Comparison of ENCODE assay signal across 23 cellular contexts in genomic region chr6:165963750-165964149, GRCh38.
"Had no signal": no experiment of that assay in that cellular context is flagged by ENCODE, and none has a peak within 500 bp of the region (broad histone marks: within the 10 kb centered on the region; RNA-seq: fewer than 3 reads in every experiment).

No MANE protein-coding gene starts in this region.

- H3K36me3 Mint-ChIP-seq: immature natural killer cell, mesothelial cell of epicardium had no signal

- H3K27ac ChIP-seq: coronary artery, esophagus muscularis mucosa, foreskin keratinocyte, gastroesophageal sphincter, heart left ventricle, hepatocyte, left lung, lower lobe of right lung had no signal

- H3K9me3 Mint-ChIP-seq: immature natural killer cell, mesothelial cell of epicardium had no signal

- ATAC-seq: foreskin keratinocyte, gastroesophageal sphincter, heart left ventricle, left lung, left ventricle myocardium superior, lower lobe of right lung had no signal

- H3K4me1 ChIP-seq: esophagus muscularis mucosa, foreskin keratinocyte, gastroesophageal sphincter, heart left ventricle, left lung, lower lobe of right lung had no signal

- H3K4me1 Mint-ChIP-seq: immature natural killer cell, mesothelial cell of epicardium had no signal

- H3K27me3 ChIP-seq: esophagus muscularis mucosa, foreskin keratinocyte, gastroesophageal sphincter, hepatocyte, left lung had no signal

- FAIRE-seq: colon, endothelial cell of umbilical vein, frontal cortex, kidney had no signal

- H3K4me3 Mint-ChIP-seq: immature natural killer cell, mesothelial cell of epicardium had no signal

- DNase-seq: dermis blood vessel endothelial cell; dorsolateral prefrontal cortex; effector CD4-positive, alpha-beta T cell; effector memory CD4-positive, alpha-beta T cell; foreskin keratinocyte; heart left ventricle; hypothalamus; immature natural killer cell; islet precursor cell; kidney; kidney glomerular epithelial cell; left lung; left ventricle myocardium superior; lower lobe of right lung; mesenchymal stem cell had no signal

- H3K4me3 ChIP-seq: coronary artery, dorsolateral prefrontal cortex, esophagus muscularis mucosa, gastroesophageal sphincter, heart left ventricle, hepatocyte, left lung, lower lobe of right lung had no signal

- H3K9me3 ChIP-seq: esophagus muscularis mucosa, gastroesophageal sphincter, heart left ventricle, left lung, lower lobe of right lung had no signal

- H3K36me3 ChIP-seq: esophagus muscularis mucosa, gastroesophageal sphincter, heart left ventricle, left lung, lower lobe of right lung had no signal

- H3K4me2 ChIP-seq: hepatocyte had no signal

- H3K27ac Mint-ChIP-seq: immature natural killer cell, mesothelial cell of epicardium had no signal
